ENCODE assay signal across 16 cellular contexts in genomic region chr19:49667473-49667872, GRCh38. TPM values are rescaled to one million over a fixed set of nuclear protein-coding genes. Genes with fewer than 3 reads are reported as not detected.
DNase-seq lines count a peak whose midpoint lies in the region; ATAC-seq and TF ChIP-seq lines count a peak whose summit lies in the region.
"Had no signal": no experiment of that assay in that cellular context is flagged by ENCODE, and none has a peak within 500 bp of the region (broad histone marks: within the 10 kb centered on the region; RNA-seq: fewer than 3 reads in every experiment).

No MANE protein-coding gene starts in this region.

- H3K9me3 ChIP-seq in PC-3 (ENCODE audit: low read length) (no peaks in the 10 kb centered on the region), trophoblast cell (ENCODE audit: insufficient read depth, low read depth, low read length) (no peaks in the 10 kb centered on the region)

- intact Hi-C loops in PC-3 (cut with micrococcal nuclease): no loop called here

- H4K91ac ChIP-seq in trophoblast cell (ENCODE audit: low read depth, low read length): no peak overlapping the region

- peak overlapping the region; percentile 51 for H3K27ac Mint-ChIP-seq in activated naive CD4-positive, alpha-beta T cell treated with anti-CD3 and anti-CD28 coated beads, Interleukin-2, amount 10 ng/mL, durations not matched to agents 7 days and 5 days
- peak overlapping the region in 2 of 5 experiments; percentile 68 to 74 for H3K27ac Mint-ChIP-seq in brain
- H3K27ac Mint-ChIP-seq in stimulated activated effector memory CD8-positive, alpha-beta T cell treated with anti-CD3 and anti-CD28 coated beads, Interleukin-12 subunit alpha, Interleukin-12 subunit beta, amount 100 ng/mL, for 72 hours: peak overlapping the region; percentile 97

- ATAC-seq in PC-3: no peak
- ATAC-seq in stimulated activated effector memory CD8-positive, alpha-beta T cell treated with anti-CD3 and anti-CD28 coated beads, Interleukin-12 subunit alpha, Interleukin-12 subunit beta, amount 100 ng/mL, for 72 hours: no peak
- no peak for ATAC-seq in GM19452 (IDR thresholded peaks at IDR 0.05; ENCODE audit: unreplicated experiment)
- ATAC-seq: SK-N-SH treated with all-trans-retinoic acid at 6 μM for 48 hours had no signal

- no peak overlapping the region for H2BK5ac ChIP-seq in trophoblast cell (ENCODE audit: low read depth, low read length, poor library complexity)

- CTCF ChIA-PET in activated naive CD4-positive, alpha-beta T cell treated with anti-CD3 and anti-CD28 coated beads, Interleukin-2, amount 10 ng/mL, durations not matched to agents 7 days and 5 days (lab: Charles Lee): interaction anchor here (0.7 kb wide), 1 partner anchor 9 kb away, joined by 3 read pairs; no protein-coding TSS in a partner anchor
- CTCF ChIA-PET in PC-3 (lab: Charles Lee): no interaction called here

- no peak overlapping the region for H3K4ac ChIP-seq in trophoblast cell (ENCODE audit: low read depth, low read length)

- H3K4me2 ChIP-seq in PC-3 (ENCODE audit: low read length): peak overlapping the region; percentile 98
- no peak overlapping the region for H3K4me2 ChIP-seq in trophoblast cell (ENCODE audit: low read length)

- H3K27ac ChIP-seq in PC-3 (ENCODE audit: low read length) (no peak overlapping the region), trophoblast cell (ENCODE audit: low read depth, low read length) (no peak overlapping the region)

- no peak overlapping the region for H3K18ac ChIP-seq in trophoblast cell (ENCODE audit: low read length)

- H3K4me3 ChIP-seq in PC-3 (ENCODE audit: low read length) (peak overlapping the region; percentile 89), trophoblast cell (ENCODE audit: low read depth, low read length) (no peak overlapping the region)

- H3K36me3 ChIP-seq in PC-3 (ENCODE audit: low read depth, low read length) (peaks cover 11% of the 10 kb centered on the region), trophoblast cell (ENCODE audit: control insufficient read depth in 1 of 2, insufficient read depth in 2 of 2, low read length in 2 of 2) (peaks cover 26 to 29% of the 10 kb centered on the region in 2 experiments)

- no peak overlapping the region for H3K14ac ChIP-seq in trophoblast cell (ENCODE audit: low read length)

- no peaks in the 10 kb centered on the region for H3K9me3 Mint-ChIP-seq in activated naive CD4-positive, alpha-beta T cell treated with anti-CD3 and anti-CD28 coated beads, Interleukin-2, amount 10 ng/mL, durations not matched to agents 7 days and 5 days
- H3K9me3 Mint-ChIP-seq in brain: peaks cover 0 to 2% (median 0%) of the 10 kb centered on the region in 5 experiments
- H3K9me3 Mint-ChIP-seq in stimulated activated effector memory CD8-positive, alpha-beta T cell treated with anti-CD3 and anti-CD28 coated beads, Interleukin-12 subunit alpha, Interleukin-12 subunit beta, amount 100 ng/mL, for 72 hours: no peaks in the 10 kb centered on the region
- H3K9me3 Mint-ChIP-seq: dendritic cell treated with granulocyte-macrophage colony-stimulating factor and Interleukin-4, amounts not matched to agents 40 ng/mL and 50 ng/mL, for 4 days had no signal

- no peaks in the 10 kb centered on the region for H3F3A ChIP-seq in PC-3 (ENCODE audit: low read length, unreplicated experiment)

- no peak overlapping the region for H2AK5ac ChIP-seq in trophoblast cell (ENCODE audit: low read length)

- H3K9me2 ChIP-seq in PC-3 (replicated peaks; ENCODE audit: low read length): no peaks in the 10 kb centered on the region

- H4K12ac ChIP-seq in trophoblast cell (ENCODE audit: low read depth, low read length): no peak overlapping the region

- no peak overlapping the region for H4K8ac ChIP-seq in trophoblast cell (ENCODE audit: low read depth, low read length)

- H3K79me2 ChIP-seq in PC-3 (ENCODE audit: low read length): peaks cover 36% of the 10 kb centered on the region
- peaks cover 19% of the 10 kb centered on the region for H3K79me2 ChIP-seq in trophoblast cell (ENCODE audit: control insufficient read depth, insufficient read depth, low read length, poor library complexity)

- peaks cover 51% of the 10 kb centered on the region for H3K4me1 Mint-ChIP-seq in activated naive CD4-positive, alpha-beta T cell treated with anti-CD3 and anti-CD28 coated beads, Interleukin-2, amount 10 ng/mL, durations not matched to agents 7 days and 5 days
- H3K4me1 Mint-ChIP-seq in brain: peaks cover 49% of the 10 kb centered on the region
- peaks cover 57% of the 10 kb centered on the region for H3K4me1 Mint-ChIP-seq in stimulated activated effector memory CD8-positive, alpha-beta T cell treated with anti-CD3 and anti-CD28 coated beads, Interleukin-12 subunit alpha, Interleukin-12 subunit beta, amount 100 ng/mL, for 72 hours

- H3K27me3 ChIP-seq in PC-3 (ENCODE audit: low read length) (no peaks in the 10 kb centered on the region), trophoblast cell (ENCODE audit: insufficient read depth, low read length) (no peaks in the 10 kb centered on the region)

- DNase-seq in activated naive CD4-positive, alpha-beta T cell treated with anti-CD3 and anti-CD28 coated beads, Interleukin-2, amount 10 ng/mL, durations not matched to agents 7 days and 5 days: no peak
- DNase-seq in activated naive CD4-positive, alpha-beta T cell treated with Interleukin-2 at 50 U/mL for 16 hours: no peak
- DNase-seq in PC-3 (no peak), NK-92 (lab: John Stamatoyannopoulos, UW; ENCODE audit: unreplicated experiment) (no peak), trophoblast cell (no peak)
- no peak for DNase-seq in stimulated activated effector memory CD8-positive, alpha-beta T cell treated with anti-CD3 and anti-CD28 coated beads, Interleukin-12 subunit alpha, Interleukin-12 subunit beta, amount 100 ng/mL, for 72 hours (ENCODE audit: low spot score in 2 of 2)
- DNase-seq: AML-193; GDM1; KG1; midbrain; NCI-H187; stimulated activated naive CD4-positive, alpha-beta T cell treated with Interleukin-2 at 50 U/mL for 16 hours had no signal

- H3K27me3 Mint-ChIP-seq in activated naive CD4-positive, alpha-beta T cell treated with anti-CD3 and anti-CD28 coated beads, Interleukin-2, amount 10 ng/mL, durations not matched to agents 7 days and 5 days: no peaks in the 10 kb centered on the region
- H3K27me3 Mint-ChIP-seq in brain: peaks cover 17% of the 10 kb centered on the region
- H3K27me3 Mint-ChIP-seq: dendritic cell treated with granulocyte-macrophage colony-stimulating factor and Interleukin-4, amounts not matched to agents 40 ng/mL and 50 ng/mL, for 4 days had no signal

- POLR2A ChIA-PET in PC-3 (lab: Charles Lee; ENCODE audit: unreplicated experiment): interaction anchor here (1.1 kb wide), 1 partner anchor 25 kb away, joined by 5 read pairs; the partner anchor contains the start of gene SCAF1

- no CpG with 5 or more reads among the region's 2 CpGs for WGBS in trophoblast cell (ENCODE audit: extremely low coverage, insufficient coverage, insufficient read length)

- H3K4me1 ChIP-seq in PC-3 (ENCODE audit: insufficient read depth, low read length) (peaks cover 24% of the 10 kb centered on the region), trophoblast cell (ENCODE audit: control insufficient read depth in 1 of 2, insufficient read depth in 2 of 2, low read length in 2 of 2) (peaks cover 9 to 16% of the 10 kb centered on the region in 2 experiments)

- H3K9ac ChIP-seq in PC-3 (ENCODE audit: low read length): peak overlapping the region; percentile 84; the same call in 1 of the 2 replicates
- H3K9ac ChIP-seq in trophoblast cell (ENCODE audit: low read length): no peak overlapping the region

- peaks cover 49% of the 10 kb centered on the region for H3K36me3 Mint-ChIP-seq in activated naive CD4-positive, alpha-beta T cell treated with anti-CD3 and anti-CD28 coated beads, Interleukin-2, amount 10 ng/mL, durations not matched to agents 7 days and 5 days
- no peaks in the 10 kb centered on the region for H3K36me3 Mint-ChIP-seq in brain
- H3K36me3 Mint-ChIP-seq in stimulated activated effector memory CD8-positive, alpha-beta T cell treated with anti-CD3 and anti-CD28 coated beads, Interleukin-12 subunit alpha, Interleukin-12 subunit beta, amount 100 ng/mL, for 72 hours: peaks cover 49% of the 10 kb centered on the region

- peak overlapping the region; percentile 99 for H3K4me3 Mint-ChIP-seq in activated naive CD4-positive, alpha-beta T cell treated with anti-CD3 and anti-CD28 coated beads, Interleukin-2, amount 10 ng/mL, durations not matched to agents 7 days and 5 days
- H3K4me3 Mint-ChIP-seq in brain: peak overlapping the region; percentile 94 to 98 (median 97)
- H3K4me3 Mint-ChIP-seq in stimulated activated effector memory CD8-positive, alpha-beta T cell treated with anti-CD3 and anti-CD28 coated beads, Interleukin-12 subunit alpha, Interleukin-12 subunit beta, amount 100 ng/mL, for 72 hours: peak overlapping the region; percentile 99

- no TSS peak for BruUV-seq in PC-3 (replicated peaks; lab: Mats Ljungman, UMichigan)

- no peak overlapping the region for H3K23ac ChIP-seq in trophoblast cell (ENCODE audit: low read length)

- TF ChIP-seq CTCF in PC-3 (conservative IDR thresholded peaks at IDR 0.05; ENCODE audit: low read depth, low read length): no peak
- TF ChIP-seq CTCF in brain (conservative IDR thresholded peaks at IDR 0.05): no peak

- H2BK120ac ChIP-seq in trophoblast cell (ENCODE audit: insufficient read depth, low read length, poor library complexity): no peak overlapping the region

- H3K79me1 ChIP-seq in trophoblast cell (ENCODE audit: low read length): peaks cover 14% of the 10 kb centered on the region

- H4K20me1 ChIP-seq in PC-3 (ENCODE audit: low read length): peaks cover 3% of the 10 kb centered on the region; the same call in 1 of the 2 replicates

- H2AFZ ChIP-seq in PC-3 (ENCODE audit: low read length): no peak overlapping the region
- no peak overlapping the region for H2AFZ ChIP-seq in trophoblast cell (ENCODE audit: insufficient read depth, low read length, poor library complexity)

- no peak overlapping the region for H2BK12ac ChIP-seq in trophoblast cell (ENCODE audit: low read length)

RNA-seq across cellular contexts. Expression of gene BCL2L12, which starts 1.7 kb away (rescaled TPM):
- 82.5 and 104 TPM in 2 replicates for total RNA-seq in PC-3 (2014; rRNA removed)
- polyA plus RNA-seq in brain (ENCODE audit: insufficient read depth, low read depth, low replicate concordance): 11.5 TPM
- polyA plus RNA-seq in trophoblast cell (2013): 131 and 139 TPM in 2 replicates

RNA-seq across cellular contexts. Expression of gene IRF3, which starts 1.8 kb away (rescaled TPM):
- 223 and 236 TPM in 2 replicates for total RNA-seq in PC-3 (2014; rRNA removed)
- 80.8 TPM for polyA plus RNA-seq in brain (ENCODE audit: insufficient read depth, low read depth, low replicate concordance)
- 92.5 and 102 TPM in 2 replicates for polyA plus RNA-seq in trophoblast cell (2013)

RNA-seq across cellular contexts. Expression of gene PRMT1, which starts 9.6 kb away (rescaled TPM):
- 625 and 761 TPM in 2 replicates for total RNA-seq in PC-3 (2014; rRNA removed)
- polyA plus RNA-seq in brain (ENCODE audit: insufficient read depth, low read depth, low replicate concordance): 243 TPM
- polyA plus RNA-seq in trophoblast cell (2013): 149 and 153 TPM in 2 replicates

RNA-seq across cellular contexts. Expression of gene ADM5, which starts 21.9 kb away (rescaled TPM):
- total RNA-seq in PC-3 (2014; rRNA removed): 5.0 and 6.3 TPM in 2 replicates
- polyA plus RNA-seq in brain (ENCODE audit: insufficient read depth, low read depth, low replicate concordance): 1.7 TPM
- 0.67 and 0.86 TPM in 2 replicates for polyA plus RNA-seq in trophoblast cell (2013)

RNA-seq across cellular contexts. Expression of gene CPT1C, which starts 23.4 kb away (rescaled TPM):
- total RNA-seq in PC-3 (2014; rRNA removed): 11.5 and 13.6 TPM in 2 replicates
- polyA plus RNA-seq in brain (ENCODE audit: insufficient read depth, low read depth, low replicate concordance): 65.1 TPM
- polyA plus RNA-seq in trophoblast cell (2013): 8.9 and 10.1 TPM in 2 replicates
